ENCODE assay signal across 1 cellular context in the genomic region with DNA sequence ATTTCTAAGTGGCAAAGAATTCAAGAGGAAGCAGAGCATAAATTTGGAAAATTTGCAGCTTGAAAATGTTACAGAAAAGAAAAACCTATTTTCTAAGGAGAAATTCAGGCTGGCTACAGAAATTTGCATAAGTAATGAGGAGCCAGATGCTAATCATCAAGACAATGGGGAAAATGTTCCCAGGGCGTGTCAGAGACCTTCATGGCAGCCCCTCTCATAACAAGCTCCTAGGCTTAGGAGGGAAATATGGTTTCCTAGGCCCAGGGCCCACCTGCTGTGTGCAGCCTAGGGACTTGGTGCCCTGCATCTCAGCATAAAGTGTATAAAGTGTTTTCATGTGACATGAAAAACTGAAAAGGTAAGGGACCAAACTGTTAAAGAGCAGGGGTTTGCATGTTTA.
TF ChIP-seq lines count a peak whose summit lies in the region.

No MANE protein-coding gene starts in this region.

TF ChIP-seq in WTC11, 78 proteins besides CTCF, POLR2A, EP300 and RAD21 (continued from another document):
- TF ChIP-seq, protein P1, sequence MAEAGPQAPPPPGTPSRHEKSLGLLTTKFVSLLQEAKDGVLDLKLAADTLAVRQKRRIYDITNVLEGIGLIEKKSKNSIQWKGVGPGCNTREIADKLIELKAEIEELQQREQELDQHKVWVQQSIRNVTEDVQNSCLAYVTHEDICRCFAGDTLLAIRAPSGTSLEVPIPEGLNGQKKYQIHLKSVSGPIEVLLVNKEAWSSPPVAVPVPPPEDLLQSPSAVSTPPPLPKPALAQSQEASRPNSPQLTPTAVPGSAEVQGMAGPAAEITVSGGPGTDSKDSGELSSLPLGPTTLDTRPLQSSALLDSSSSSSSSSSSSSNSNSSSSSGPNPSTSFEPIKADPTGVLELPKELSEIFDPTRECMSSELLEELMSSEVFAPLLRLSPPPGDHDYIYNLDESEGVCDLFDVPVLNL (CRISPR knock-in tag; IDR thresholded peaks at IDR 0.05; ENCODE audit: borderline replicate concordance, low read depth), result no peak
- TF ChIP-seq, protein P2, sequence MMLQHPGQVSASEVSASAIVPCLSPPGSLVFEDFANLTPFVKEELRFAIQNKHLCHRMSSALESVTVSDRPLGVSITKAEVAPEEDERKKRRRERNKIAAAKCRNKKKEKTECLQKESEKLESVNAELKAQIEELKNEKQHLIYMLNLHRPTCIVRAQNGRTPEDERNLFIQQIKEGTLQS (CRISPR knock-in tag; conservative IDR thresholded peaks at IDR 0.05), result no peak
- TF ChIP-seq ZNF671 (CRISPR knock-in tag; IDR thresholded peaks at IDR 0.05) (no peak), TP53 (CRISPR knock-in tag; IDR thresholded peaks at IDR 0.05) (no peak)
- TF ChIP-seq, protein P3, sequence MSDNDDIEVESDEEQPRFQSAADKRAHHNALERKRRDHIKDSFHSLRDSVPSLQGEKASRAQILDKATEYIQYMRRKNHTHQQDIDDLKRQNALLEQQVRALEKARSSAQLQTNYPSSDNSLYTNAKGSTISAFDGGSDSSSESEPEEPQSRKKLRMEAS (CRISPR knock-in tag; IDR thresholded peaks at IDR 0.05), result no peak
- TF ChIP-seq, protein P4, sequence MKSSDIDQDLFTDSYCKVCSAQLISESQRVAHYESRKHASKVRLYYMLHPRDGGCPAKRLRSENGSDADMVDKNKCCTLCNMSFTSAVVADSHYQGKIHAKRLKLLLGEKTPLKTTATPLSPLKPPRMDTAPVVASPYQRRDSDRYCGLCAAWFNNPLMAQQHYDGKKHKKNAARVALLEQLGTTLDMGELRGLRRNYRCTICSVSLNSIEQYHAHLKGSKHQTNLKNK (CRISPR knock-in tag; IDR thresholded peaks at IDR 0.05), result no peak
TF ChIP-seq in WTC11: peak in this region for 0.
